In genomic region chr2:63488118-63488713, GRCh38 we compare ENCODE assay signal across 8 cellular contexts.
DNase-seq lines count a peak whose midpoint lies in the region; ATAC-seq, FAIRE-seq and TF ChIP-seq lines count a peak whose summit lies in the region.

No MANE protein-coding gene starts in this region.

- no peaks in the 10 kb centered on the region for H3K27me3 ChIP-seq in hepatocyte
- no peaks in the 10 kb centered on the region for H3K27me3 ChIP-seq in CD8-positive, alpha-beta memory T cell (ENCODE audit: insufficient read depth, low read length, poor library complexity, severe bottlenecking)

- DNase-seq in DMS 273 (lab: John Stamatoyannopoulos, UW; ENCODE audit: unreplicated experiment), result peak; percentile 33
- no peak for DNase-seq in DMS 273 treated with DMSO at 0.1 percent for 48 hours (lab: John Stamatoyannopoulos, UW)
- DNase-seq in SW480 (ENCODE audit: low spot score), result peak; percentile 49
- peak; percentile 50 for DNase-seq in hepatocyte (ENCODE audit: low spot score)
- peak; percentile 27 for DNase-seq in urothelium cell line (ENCODE audit: low spot score)
- no peak for DNase-seq in CD8-positive, alpha-beta memory T cell

- CTCF ChIA-PET in HEK293 (lab: Yijun Ruan, JAX), result interaction anchor here (0.6 to 3.5 kb wide), 19 partner anchors 8 to 1751 kb away, joined by 3 to 20 read pairs (median 3); no protein-coding TSS in a partner anchor
- CTCF ChIA-PET in CD8-positive, alpha-beta memory T cell (lab: Charles Lee), result no interaction called here

- H3K9me2 ChIP-seq in hepatocyte (replicated peaks; ENCODE audit: insufficient read depth), result no peaks in the 10 kb centered on the region

- no peak overlapping the region for H3K4me2 ChIP-seq in hepatocyte

- H3K27me3 Mint-ChIP-seq in CD8-positive, alpha-beta memory T cell, result no peaks in the 10 kb centered on the region

- H3K36me3 ChIP-seq in HEK293 (ENCODE audit: control insufficient read depth in 2 of 2, insufficient read depth in 1 of 2, low read length in 2 of 2) (no peaks in the 10 kb centered on the region), hepatocyte (replicated peaks; ENCODE audit: insufficient read depth, low read depth) (no peaks in the 10 kb centered on the region)
- no peaks in the 10 kb centered on the region for H3K36me3 ChIP-seq in CD8-positive, alpha-beta memory T cell (ENCODE audit: insufficient read depth, low read length)

- H3K9me3 Mint-ChIP-seq in CD8-positive, alpha-beta memory T cell, result no peaks in the 10 kb centered on the region

- no peak overlapping the region for H3K4me3 Mint-ChIP-seq in CD8-positive, alpha-beta memory T cell

- peaks cover 10 to 17% (median 17%) of the 10 kb centered on the region in 3 donors for H3K36me3 Mint-ChIP-seq in CD8-positive, alpha-beta memory T cell

- 59% methylated on average over 2 of the region's 2 CpGs for WGBS in hepatocyte (ENCODE audit: low lambda C conversion rate, missing lambda C conversion rate)

- H3K79me2 ChIP-seq in hepatocyte, result no peaks in the 10 kb centered on the region

- no peaks in the 10 kb centered on the region for H4K20me1 ChIP-seq in hepatocyte (ENCODE audit: insufficient read depth, poor library complexity, severe bottlenecking)

- H3K9me3 ChIP-seq in HEK293 (ENCODE audit: control insufficient read depth, insufficient read depth, low read depth, low read length) (no peaks in the 10 kb centered on the region), hepatocyte (ENCODE audit: low read depth) (no peaks in the 10 kb centered on the region)
- H3K9me3 ChIP-seq in CD8-positive, alpha-beta memory T cell (ENCODE audit: low read length), result no peaks in the 10 kb centered on the region

- H3K4me3 ChIP-seq in HEK293 (ENCODE audit: low read depth, low read length) (no peak overlapping the region), hepatocyte (no peak overlapping the region)
- H3K4me3 ChIP-seq in CD8-positive, alpha-beta memory T cell (ENCODE audit: low read length), result no peak overlapping the region

- no peak overlapping the region for H3K27ac Mint-ChIP-seq in CD8-positive, alpha-beta memory T cell

- H3K4me1 ChIP-seq in HEK293 (ENCODE audit: control insufficient read depth, insufficient read depth, low read length) (no peaks in the 10 kb centered on the region), hepatocyte (ENCODE audit: insufficient read depth) (no peaks in the 10 kb centered on the region)
- H3K4me1 ChIP-seq in CD8-positive, alpha-beta memory T cell (ENCODE audit: insufficient read depth, low read length), result no peaks in the 10 kb centered on the region

- POLR2A ChIA-PET in HEK293 (lab: Yijun Ruan, JAX), result no interaction called here
- POLR2A ChIA-PET in CD8-positive, alpha-beta memory T cell (lab: Charles Lee), result no interaction called here

- H3K4me1 Mint-ChIP-seq in CD8-positive, alpha-beta memory T cell, result no peaks in the 10 kb centered on the region

- H3K27ac ChIP-seq in HEK293 (ENCODE audit: extremely low read depth, low read depth, low read length), result no peak overlapping the region
- H3K27ac ChIP-seq in hepatocyte, result no peak overlapping the region
- H3K27ac ChIP-seq in CD8-positive, alpha-beta memory T cell (ENCODE audit: low read depth, low read length), result no peak overlapping the region

- ATAC-seq in HG02763 (IDR thresholded peaks at IDR 0.05; ENCODE audit: unreplicated experiment), result no peak

- TF ChIP-seq CTCF in HEK293 (tag by site-specific recombination; IDR thresholded peaks at IDR 0.05) (no peak), hepatocyte (IDR thresholded peaks at IDR 0.05; ENCODE audit: poor library complexity) (peak; percentile 81)

- H2AFZ ChIP-seq in hepatocyte, result no peak overlapping the region

- no peak for FAIRE-seq in urothelium cell line (lab: Jason Lieb, UNC)

TF ChIP-seq in HEK293, 187 proteins besides CTCF, POLR2A, EP300 and RAD21:
- TF ChIP-seq ZNF692 (tag by site-specific recombination; IDR thresholded peaks at IDR 0.05) (no peak), ZNF555 (tag by site-specific recombination; conservative IDR thresholded peaks at IDR 0.05) (no peak), ZNF654 (tag by site-specific recombination; IDR thresholded peaks at IDR 0.05; ENCODE audit: low read depth) (peak; percentile 25; the same call in 1 of the 2 replicates), ZNF214 (tag by site-specific recombination; IDR thresholded peaks at IDR 0.05; ENCODE audit: borderline replicate concordance) (no peak), OVOL3 (tag by site-specific recombination; IDR thresholded peaks at IDR 0.05) (no peak)

Comparison
In these comparisons a context has a peak if more than half of its experiments do, and no peak if none do; other contexts are left out.
1. DNase-seq: peak in DMS 273 (single experiment), SW480 (single experiment), hepatocyte (single experiment) and urothelium cell line (single experiment); none in DMS 273 treated with DMSO at 0.1 percent for 48 hours (single experiment) and CD8-positive, alpha-beta memory T cell (0 of 5).